In the genomic region with DNA sequence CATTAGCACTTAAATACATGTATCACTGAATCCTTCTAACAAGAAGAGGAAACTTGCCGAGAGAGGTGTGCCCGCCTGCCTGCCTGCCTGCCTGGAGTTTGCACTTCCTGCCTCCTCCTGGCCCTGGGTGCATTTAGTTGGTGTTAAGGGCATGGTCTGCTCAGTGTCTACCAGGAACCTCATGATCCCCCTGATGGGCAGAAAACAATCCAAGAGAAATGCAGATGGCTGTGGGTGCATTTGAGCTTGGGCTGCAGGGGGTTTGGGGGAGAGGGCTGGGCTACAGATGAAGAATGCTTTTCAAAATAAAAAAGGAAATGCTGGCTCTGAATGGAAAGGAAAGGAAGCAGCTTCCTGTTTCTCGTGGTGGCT, we compare ENCODE assay signal across 10 cellular contexts. TPM values are rescaled to one million over a fixed set of nuclear protein-coding genes. Genes with fewer than 3 reads are reported as not detected.
A peak's percentile ranks its signal among the peaks of the same experiment; 100 is the strongest.
DNase-seq lines count a peak whose midpoint lies in the region; ATAC-seq and TF ChIP-seq lines count a peak whose summit lies in the region.
"Had no signal": no experiment of that assay in that cellular context is flagged by ENCODE, and none has a peak within 500 bp of the region (broad histone marks: within the 10 kb centered on the region; RNA-seq: fewer than 3 reads in every experiment).

No MANE protein-coding gene starts in this region.

- H3K9me3 ChIP-seq in thyroid gland, result no peaks in the 10 kb centered on the region
- H3K9me3 ChIP-seq in GM23248 (ENCODE audit: low read depth), result no peaks in the 10 kb centered on the region
- no peaks in the 10 kb centered on the region for H3K9me3 ChIP-seq in esophagus muscularis mucosa

- in situ Hi-C loops in GM23248 (cut with MboI), result no loop called here

- no peaks in the 10 kb centered on the region for H3K27me3 Mint-ChIP-seq in activated naive CD8-positive, alpha-beta T cell treated with anti-CD3 and anti-CD28 coated beads for 36 hours

- no peak overlapping the region for H3K4me2 ChIP-seq in GM23248 (ENCODE audit: unreplicated experiment)

- intact Hi-C loops in thyroid gland (cut with DNase I) (no loop called here), esophagus muscularis mucosa (cut with DNase I) (no loop called here)

- no peaks in the 10 kb centered on the region for H3K9me2 ChIP-seq in GM23248 (ENCODE audit: insufficient read depth)

- peaks cover 41% of the 10 kb centered on the region for H3K36me3 Mint-ChIP-seq in activated naive CD8-positive, alpha-beta T cell treated with anti-CD3 and anti-CD28 coated beads for 36 hours

- H3K36me3 ChIP-seq in thyroid gland, result no peaks in the 10 kb centered on the region
- H3K36me3 ChIP-seq in GM23248 (ENCODE audit: low read depth), result no peaks in the 10 kb centered on the region
- no peaks in the 10 kb centered on the region for H3K36me3 ChIP-seq in esophagus muscularis mucosa

- DNase-seq in activated naive CD4-positive, alpha-beta T cell treated with Interleukin-2 at 50 U/mL for 16 hours, result peak; percentile 17
- no peak for DNase-seq in activated naive CD4-positive, alpha-beta T cell (lab: John Stamatoyannopoulos, UW)
- peak; percentile 23 for DNase-seq in activated naive CD8-positive, alpha-beta T cell treated with anti-CD3 and anti-CD28 coated beads for 36 hours
- no peak for DNase-seq in thyroid gland
- no peak for DNase-seq in NCI-H128 (lab: John Stamatoyannopoulos, UW; ENCODE audit: unreplicated experiment)
- no peak for DNase-seq in GM23248
- DNase-seq in esophagus muscularis mucosa (ENCODE audit: extremely low spot score), result no peak
- DNase-seq: foreskin melanocyte, NCI-H774 had no signal

- 60 to 70% methylated on average over 3 of the region's 3 CpGs for WGBS in thyroid gland, 2 donors
- WGBS in GM23248 (ENCODE audit: low coverage in 1 of 2, low lambda C conversion rate in 2 of 2, missing lambda C conversion rate in 2 of 2), 2 experiments, result 83 to 89% methylated on average over 3 of the region's 3 CpGs
- WGBS in esophagus muscularis mucosa, result 74% methylated on average over 3 of the region's 3 CpGs

- H3K4me3 ChIP-seq in thyroid gland (replicated peaks in 1 of 3) (no peak overlapping the region), GM23248 (no peak overlapping the region), esophagus muscularis mucosa (no peak overlapping the region)

- no peaks in the 10 kb centered on the region for H3K27me3 ChIP-seq in thyroid gland
- no peaks in the 10 kb centered on the region for H3K27me3 ChIP-seq in GM23248 (replicated peaks; ENCODE audit: insufficient read depth)
- no peaks in the 10 kb centered on the region for H3K27me3 ChIP-seq in esophagus muscularis mucosa

- H3K4me1 Mint-ChIP-seq in activated naive CD8-positive, alpha-beta T cell treated with anti-CD3 and anti-CD28 coated beads for 36 hours, result peaks cover 77% of the 10 kb centered on the region

- peak; percentile 11 for ATAC-seq in HG03342 (IDR thresholded peaks at IDR 0.05; ENCODE audit: unreplicated experiment)

- H4K20me1 ChIP-seq in GM23248 (ENCODE audit: insufficient read depth), result no peaks in the 10 kb centered on the region

- H3K27ac Mint-ChIP-seq in activated naive CD8-positive, alpha-beta T cell treated with anti-CD3 and anti-CD28 coated beads for 36 hours, result peak overlapping the region; percentile 97

- H3K4me3 Mint-ChIP-seq in activated naive CD8-positive, alpha-beta T cell treated with anti-CD3 and anti-CD28 coated beads for 36 hours, result peak overlapping the region; percentile 67

- TF ChIP-seq POLR2A in thyroid gland (IDR thresholded peaks at IDR 0.05) (no peak), esophagus muscularis mucosa (IDR thresholded peaks at IDR 0.05; ENCODE audit: low read depth) (no peak)

- H3K79me2 ChIP-seq in GM23248 (ENCODE audit: insufficient read depth), result 0 out of 2 replicates have a peak, but pooled peaks cover 7% of the 10 kb centered on the region

- H3K9me3 Mint-ChIP-seq in activated naive CD8-positive, alpha-beta T cell treated with anti-CD3 and anti-CD28 coated beads for 36 hours, result no peaks in the 10 kb centered on the region

- no peak for TF ChIP-seq EP300 in esophagus muscularis mucosa (IDR thresholded peaks at IDR 0.05)

- peaks cover 28 to 58% of the 10 kb centered on the region in 2 donors for H3K4me1 ChIP-seq in thyroid gland
- H3K4me1 ChIP-seq in GM23248 (ENCODE audit: insufficient read depth), result no peaks in the 10 kb centered on the region
- H3K4me1 ChIP-seq in esophagus muscularis mucosa, result peaks cover 0 to 11% (median 4%) of the 10 kb centered on the region in 4 donors

- H3K9ac ChIP-seq in GM23248, result no peak overlapping the region

- no peaks in the 10 kb centered on the region for H3F3A ChIP-seq in GM23248 (ENCODE audit: insufficient read depth)

- peak overlapping the region in 2 of 3 donors; percentile 33 for H3K27ac ChIP-seq in thyroid gland
- no peak overlapping the region for H3K27ac ChIP-seq in GM23248
- peak overlapping the region in 2 of 4 donors; percentile 13 to 44 for H3K27ac ChIP-seq in esophagus muscularis mucosa (replicated peaks in 1 of 4)

- no peak for TF ChIP-seq CTCF in thyroid gland (IDR thresholded peaks at IDR 0.05)
- TF ChIP-seq CTCF in esophagus muscularis mucosa (IDR thresholded peaks at IDR 0.05), result no peak

- H2AFZ ChIP-seq in GM23248, result no peak overlapping the region

RNA-seq across cellular contexts. Expression of a gene that starts 10.1 kb away (rescaled TPM):
- 10 to 100 TPM; 58.9 to 62.5 TPM for total RNA-seq in activated naive CD8-positive, alpha-beta T cell treated with anti-CD3 and anti-CD28 coated beads for 36 hours
- 10 to 100 TPM; 35.9 to 75.5 (median 67.7) TPM for total RNA-seq in thyroid gland
- total RNA-seq in GM23248 (2014; rRNA removed; shearing (Covaris generic)), result 2.5 and 9.6 TPM in 2 replicates
- 0.98 and 1.3 TPM in 2 replicates for polyA plus RNA-seq in GM23248 (2016; fragmentation: Nextera tagmentation; extraction: Ambion mirVana)
- total RNA-seq in esophagus muscularis mucosa, result 10 to 100 TPM; 13.3 to 18.9 (median 13.7) TPM

Comparison
In these comparisons a context has a peak if more than half of its experiments do, and no peak if none do; other contexts are left out.
1. DNase-seq: peak in activated naive CD4-positive, alpha-beta T cell treated with Interleukin-2 at 50 U/mL for 16 hours (single experiment) and activated naive CD8-positive, alpha-beta T cell treated with anti-CD3 and anti-CD28 coated beads for 36 hours (single experiment); none in activated naive CD4-positive, alpha-beta T cell (0 of 4), thyroid gland (0 of 2), NCI-H128 (single experiment), GM23248 (single experiment) and esophagus muscularis mucosa (single experiment).